Comparison of ENCODE assay signal across 21 cellular contexts in the genomic region with DNA sequence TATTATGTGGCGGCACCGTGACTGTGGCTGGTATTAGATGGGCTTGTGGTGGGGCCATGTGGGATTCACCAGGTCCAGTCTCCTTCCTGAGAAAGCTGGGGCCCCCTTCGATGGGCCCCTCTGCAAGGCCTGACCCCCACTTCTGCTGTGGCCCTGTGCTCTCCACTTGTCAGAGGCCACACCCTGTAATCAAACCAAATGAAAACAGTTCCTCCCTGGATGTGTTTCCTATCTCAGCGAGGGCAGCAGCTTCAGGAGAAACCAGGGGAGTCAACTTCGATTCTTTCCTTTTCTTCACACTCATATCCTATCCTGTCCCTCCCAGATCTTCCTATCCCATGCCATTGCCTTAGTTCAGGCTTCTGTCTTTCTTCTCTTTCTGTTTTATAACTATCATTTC. TPM values are rescaled to one million over a fixed set of nuclear protein-coding genes. Genes with fewer than 3 reads are reported as not detected.
"Had no signal": no experiment of that assay in that cellular context is flagged by ENCODE, and none has a peak within 500 bp of the region (broad histone marks: within the 10 kb centered on the region; RNA-seq: fewer than 3 reads in every experiment).

No MANE protein-coding gene starts in this region.

- H3K9me3 Mint-ChIP-seq: activated B cell treated with CpG ODN at 0.5 μM for 24 hours; activated naive CD8-positive, alpha-beta T cell treated with anti-CD3 and anti-CD28 coated beads for 36 hours; activated T-cell treated with anti-CD3 and anti-CD28 coated beads, Interleukin-2, amount 50 U/mL, for 72 hours; dendritic cell treated with granulocyte-macrophage colony-stimulating factor and Interleukin-4, amounts not matched to agents 40 ng/mL and 50 ng/mL, for 4 days; effector memory CD8-positive, alpha-beta T cell; memory B cell; natural killer cell treated with Interleukin-12 subunit alpha and Interleukin-12 subunit beta and Interleukin-15 and Interleukin-18, amount 100 ng/mL, for 72 hours; stimulated activated naive CD8-positive, alpha-beta T cell treated with anti-CD3 and anti-CD28 coated beads, Interleukin-15, amount 100 ng/mL, for 72 hours; T-helper 2 cell treated with Interferon-gamma antibody and Interleukin-4, amounts not matched to agents 5 μg/mL and 100 μg/mL, for 36 hours had no signal

- H3K36me3 ChIP-seq: left ventricle myocardium inferior had no signal

- H3K27ac ChIP-seq: left ventricle myocardium inferior, testis had no signal

- H3K27me3 Mint-ChIP-seq: activated B cell treated with CpG ODN at 0.5 μM for 24 hours; activated naive CD8-positive, alpha-beta T cell treated with anti-CD3 and anti-CD28 coated beads for 36 hours; dendritic cell treated with granulocyte-macrophage colony-stimulating factor and Interleukin-4, amounts not matched to agents 40 ng/mL and 50 ng/mL, for 4 days; progenitor cell of endocrine pancreas; stimulated activated naive CD8-positive, alpha-beta T cell treated with anti-CD3 and anti-CD28 coated beads, Interleukin-15, amount 100 ng/mL, for 72 hours had no signal

- H3K36me3 Mint-ChIP-seq: activated naive CD8-positive, alpha-beta T cell treated with anti-CD3 and anti-CD28 coated beads for 36 hours; memory B cell; natural killer cell treated with Interleukin-12 subunit alpha and Interleukin-12 subunit beta and Interleukin-15 and Interleukin-18, amount 100 ng/mL, for 72 hours had no signal

- DNase-seq: activated B cell treated with CpG ODN at 0.5 μM for 24 hours; activated CD4-positive, alpha-beta T cell treated with anti-CD3 and anti-CD28 coated beads for 48 hours; activated CD8-positive, alpha-beta memory T cell treated with anti-CD3 and anti-CD28 coated beads, Interleukin-2, amount 50 U/mL, for 48 hours; activated CD8-positive, alpha-beta T cell treated with anti-CD3 and anti-CD28 coated beads, Interleukin-2, amount 10 ng/mL, durations not matched to agents 7 days and 5 days; activated gamma-delta T cell; activated naive CD8-positive, alpha-beta T cell treated with anti-CD3 and anti-CD28 coated beads for 36 hours; activated T-cell treated with anti-CD3 and anti-CD28 coated beads, Interleukin-2, amount 50 U/mL, for 72 hours; anterior cingulate cortex; cerebellar nuclear complex; effector memory CD8-positive, alpha-beta T cell; left ventricle myocardium inferior; right cardiac atrium; small intestine; stimulated activated naive CD8-positive, alpha-beta T cell treated with anti-CD3 and anti-CD28 coated beads, Interleukin-15, amount 100 ng/mL, for 72 hours; SW 1271; testis had no signal

- H3K27me3 ChIP-seq: testis had no signal

- H3K4me1 Mint-ChIP-seq: activated B cell treated with CpG ODN at 0.5 μM for 24 hours; activated naive CD8-positive, alpha-beta T cell treated with anti-CD3 and anti-CD28 coated beads for 36 hours; memory B cell; stimulated activated naive CD8-positive, alpha-beta T cell treated with anti-CD3 and anti-CD28 coated beads, Interleukin-15, amount 100 ng/mL, for 72 hours had no signal

- H3K4me3 ChIP-seq: left ventricle myocardium inferior, testis had no signal

- H3K27ac Mint-ChIP-seq: activated B cell treated with CpG ODN at 0.5 μM for 24 hours; activated CD8-positive, alpha-beta T cell treated with anti-CD3 and anti-CD28 coated beads, Interleukin-2, amount 10 ng/mL, durations not matched to agents 7 days and 5 days; activated naive CD8-positive, alpha-beta T cell treated with anti-CD3 and anti-CD28 coated beads for 36 hours; activated T-cell treated with anti-CD3 and anti-CD28 coated beads, Interleukin-2, amount 50 U/mL, for 72 hours; dendritic cell treated with granulocyte-macrophage colony-stimulating factor and Interleukin-4, amounts not matched to agents 40 ng/mL and 50 ng/mL, for 4 days; effector memory CD8-positive, alpha-beta T cell; memory B cell; natural killer cell treated with Interleukin-12 subunit alpha and Interleukin-12 subunit beta and Interleukin-15 and Interleukin-18, amount 100 ng/mL, for 72 hours; progenitor cell of endocrine pancreas; stimulated activated naive CD8-positive, alpha-beta T cell treated with anti-CD3 and anti-CD28 coated beads, Interleukin-15, amount 100 ng/mL, for 72 hours; T-helper 2 cell treated with Interferon-gamma antibody and Interleukin-4, amounts not matched to agents 5 μg/mL and 100 μg/mL, for 36 hours had no signal

- H3K4me3 Mint-ChIP-seq: activated B cell treated with CpG ODN at 0.5 μM for 24 hours; activated CD8-positive, alpha-beta T cell treated with anti-CD3 and anti-CD28 coated beads, Interleukin-2, amount 10 ng/mL, durations not matched to agents 7 days and 5 days; activated naive CD8-positive, alpha-beta T cell treated with anti-CD3 and anti-CD28 coated beads for 36 hours; activated T-cell treated with anti-CD3 and anti-CD28 coated beads, Interleukin-2, amount 50 U/mL, for 72 hours; dendritic cell treated with granulocyte-macrophage colony-stimulating factor and Interleukin-4, amounts not matched to agents 40 ng/mL and 50 ng/mL, for 4 days; effector memory CD8-positive, alpha-beta T cell; memory B cell; natural killer cell treated with Interleukin-12 subunit alpha and Interleukin-12 subunit beta and Interleukin-15 and Interleukin-18, amount 100 ng/mL, for 72 hours; stimulated activated naive CD8-positive, alpha-beta T cell treated with anti-CD3 and anti-CD28 coated beads, Interleukin-15, amount 100 ng/mL, for 72 hours; T-helper 2 cell treated with Interferon-gamma antibody and Interleukin-4, amounts not matched to agents 5 μg/mL and 100 μg/mL, for 36 hours had no signal

- ATAC-seq: activated CD8-positive, alpha-beta T cell treated with anti-CD3 and anti-CD28 coated beads, Interleukin-2, amount 10 ng/mL, durations not matched to agents 7 days and 5 days; activated T-cell treated with anti-CD3 and anti-CD28 coated beads, Interleukin-2, amount 50 U/mL, for 72 hours; effector memory CD8-positive, alpha-beta T cell; natural killer cell treated with Interleukin-12 subunit alpha and Interleukin-12 subunit beta and Interleukin-15 and Interleukin-18, amount 100 ng/mL, for 72 hours; right cardiac atrium; stimulated activated naive CD8-positive, alpha-beta T cell treated with anti-CD3 and anti-CD28 coated beads, Interleukin-15, amount 100 ng/mL, for 72 hours had no signal

- H3K4me1 ChIP-seq: left ventricle myocardium inferior, testis had no signal

RNA-seq across cellular contexts. Expression of a gene that starts 43.0 kb away (rescaled TPM):
- total RNA-seq: activated B cell treated with CpG ODN at 0.5 μM for 24 hours, progenitor cell of endocrine pancreas had no signal
